Comparison of ENCODE assay signal across 8 cellular contexts in genomic region chr10:79904671-79905321, GRCh38. TPM values are rescaled to one million over a fixed set of nuclear protein-coding genes. Genes with fewer than 3 reads are reported as not detected.
DNase-seq lines count a peak whose midpoint lies in the region; ATAC-seq and TF ChIP-seq lines count a peak whose summit lies in the region.

No MANE protein-coding gene starts in this region.

- no peaks in the 10 kb centered on the region for H3K27me3 ChIP-seq in HAP-1 (ENCODE audit: low read depth)

- H3K4me3 Mint-ChIP-seq in activated T-cell treated with anti-CD3 and anti-CD28 coated beads, Interleukin-2, amount 50 U/mL, for 4 hours: peak overlapping the region; percentile 86
- peak overlapping the region; percentile 68 to 95 (median 88) for H3K4me3 Mint-ChIP-seq in naive B cell

- DNase-seq in HAP-1 (ENCODE audit: low spot score in 2 of 2) (peak; percentile 61 to 80), NCI-H69 (lab: John Stamatoyannopoulos, UW) (peak; percentile 72), fibroblast of gingiva (ENCODE audit: low read depth) (peak; percentile 63), naive B cell (peak; percentile 21)
- peak; percentile 41 for DNase-seq in activated T-cell treated with anti-CD3 and anti-CD28 coated beads, Interleukin-2, amount 50 U/mL, for 4 hours
- peak; percentile 36 for DNase-seq in stimulated activated naive CD4-positive, alpha-beta T cell treated with Interleukin-2 at 50 U/mL for 16 hours (lab: John Stamatoyannopoulos, UW)

- no peaks in the 10 kb centered on the region for H3K36me3 ChIP-seq in HAP-1 (replicated peaks)

- no peaks in the 10 kb centered on the region for H3K36me3 Mint-ChIP-seq in activated T-cell treated with anti-CD3 and anti-CD28 coated beads, Interleukin-2, amount 50 U/mL, for 4 hours (ENCODE audit: insufficient read depth)
- peaks cover 7 to 9% of the 10 kb centered on the region in 2 donors for H3K36me3 Mint-ChIP-seq in naive B cell

- in situ Hi-C loops in HAP-1 (cut with MboI; ENCODE audit: low sequenced_read_pairs): no loop called here

- H3K27me3 Mint-ChIP-seq in activated T-cell treated with anti-CD3 and anti-CD28 coated beads, Interleukin-2, amount 50 U/mL, for 4 hours (ENCODE audit: low read depth): peaks cover 53% of the 10 kb centered on the region
- H3K27me3 Mint-ChIP-seq in naive B cell: peaks cover 50 to 60% (median 58%) of the 10 kb centered on the region in 3 donors

- H3K4me1 Mint-ChIP-seq in activated T-cell treated with anti-CD3 and anti-CD28 coated beads, Interleukin-2, amount 50 U/mL, for 4 hours (ENCODE audit: low read depth): peaks cover 19% of the 10 kb centered on the region
- H3K4me1 Mint-ChIP-seq in naive B cell: peaks cover 9 to 17% (median 16%) of the 10 kb centered on the region in 3 donors

- ATAC-seq in activated T-cell treated with anti-CD3 and anti-CD28 coated beads, Interleukin-2, amount 50 U/mL, for 4 hours: peak; percentile 87 to 88
- ATAC-seq in naive B cell (ENCODE audit: low read depth in 2 of 2) (peak; percentile 63 to 80), GM19455 (IDR thresholded peaks at IDR 0.05; ENCODE audit: unreplicated experiment) (no peak)

- peak overlapping the region in 2 of 6 donors; percentile 43 to 88 for H3K27ac Mint-ChIP-seq in naive B cell

- H3K4me1 ChIP-seq in HAP-1: no peaks in the 10 kb centered on the region; the same call in 1 of the 2 replicates

- peak overlapping the region; percentile 57 for H3K4me3 ChIP-seq in HAP-1

- H3K27ac ChIP-seq in C4-2B: peak overlapping the region; percentile 40

- TF ChIP-seq CTCF in C4-2B (conservative IDR thresholded peaks at IDR 0.05): no peak

- H3K9me3 ChIP-seq in HAP-1: no peaks in the 10 kb centered on the region; the same call in 1 of the 2 replicates

- H3K9me3 Mint-ChIP-seq in activated T-cell treated with anti-CD3 and anti-CD28 coated beads, Interleukin-2, amount 50 U/mL, for 4 hours: no peaks in the 10 kb centered on the region
- H3K9me3 Mint-ChIP-seq in naive B cell: peaks cover 0 to 3% (median 0%) of the 10 kb centered on the region in 7 donors

RNA-seq across cellular contexts. Expression of gene SFTPD, which starts 44.1 kb away (rescaled TPM):
- under 1 TPM; 0.29 to 0.40 (median 0.33) TPM for total RNA-seq in activated T-cell treated with anti-CD3 and anti-CD28 coated beads, Interleukin-2, amount 50 U/mL, for 4 hours
- not detected for polyA plus RNA-seq in naive B cell (ENCODE audit: low read depth in 6 of 6)

Comparison
In these comparisons a context has a peak if more than half of its experiments do, and no peak if none do; other contexts are left out.
1. DNase-seq: peak in every context shown above with its lines; median percentile 72 in NCI-H69; 70 in HAP-1; 63 in fibroblast of gingiva; 41 in activated T-cell treated with anti-CD3 and anti-CD28 coated beads, Interleukin-2, amount 50 U/mL, for 4 hours; 36 in stimulated activated naive CD4-positive, alpha-beta T cell treated with Interleukin-2 at 50 U/mL for 16 hours; 21 in naive B cell.